8 cellular contexts compared by ENCODE assay signal in genomic region chr7:4745265-4745919, GRCh38. TPM values are rescaled to one million over a fixed set of nuclear protein-coding genes. Genes with fewer than 3 reads are reported as not detected.
DNase-seq lines count a peak whose midpoint lies in the region; ATAC-seq and TF ChIP-seq lines count a peak whose summit lies in the region.

No MANE protein-coding gene starts in this region.

- no peaks in the 10 kb centered on the region for H3K27me3 ChIP-seq in lung (ENCODE audit: control insufficient read depth, insufficient read depth)
- no peaks in the 10 kb centered on the region for H3K27me3 ChIP-seq in aorta (ENCODE audit: control insufficient read depth in 1 of 2, insufficient read depth in 2 of 2, low read length in 1 of 2)

- peaks cover 44% of the 10 kb centered on the region for H3K4me1 Mint-ChIP-seq in activated T-helper 2 cell treated with anti-CD3 and anti-CD28 coated beads, Interferon-gamma antibody, Interleukin-2, Interleukin-4, amounts not matched to agents 10 μg/mL and 5 μg/mL and 100 μg/mL, durations not matched to agents 14 hours and 24 hours and 36 hours (ENCODE audit: low read depth)

- TF ChIP-seq CTCF in lung (IDR thresholded peaks at IDR 0.05; ENCODE audit: control extremely low read depth, extremely low read depth) = no peak

- intact Hi-C loops in activated T-helper 2 cell treated with anti-CD3 and anti-CD28 coated beads, Interferon-gamma antibody, Interleukin-2, Interleukin-4, amounts not matched to agents 10 μg/mL and 5 μg/mL and 100 μg/mL, durations not matched to agents 14 hours and 24 hours and 36 hours (cut with micrococcal nuclease) = loop anchor here (1.0 to 2.0 kb wide), 2 partner anchors 21 to 104 kb away; no protein-coding TSS in a partner anchor
- intact Hi-C loops in aorta (cut with DNase I) = loop anchor here in 1 of 2 donors (1.0 to 5.0 kb wide), 3 partner anchors 20 to 113 kb away; partner anchors contain the start of gene FOXK1

- no peak for DNase-seq in activated T-helper 2 cell treated with anti-CD3 and anti-CD28 coated beads, Interferon-gamma antibody, Interleukin-2, Interleukin-4, amounts not matched to agents 10 μg/mL and 5 μg/mL and 100 μg/mL, durations not matched to agents 14 hours and 24 hours and 36 hours (ENCODE audit: low spot score)
- DNase-seq in lung (ENCODE audit: low spot score) (no peak), aorta (no peak), COLO668 (lab: John Stamatoyannopoulos, UW; ENCODE audit: unreplicated experiment) (no peak), foreskin melanocyte (no peak), NCI-H2081 treated with DMSO at 0.1 percent for 48 hours (lab: John Stamatoyannopoulos, UW) (no peak)

- no peaks in the 10 kb centered on the region for H3K27me3 Mint-ChIP-seq in activated T-helper 2 cell treated with anti-CD3 and anti-CD28 coated beads, Interferon-gamma antibody, Interleukin-2, Interleukin-4, amounts not matched to agents 10 μg/mL and 5 μg/mL and 100 μg/mL, durations not matched to agents 14 hours and 24 hours and 36 hours (ENCODE audit: low read depth)

- H3K4me3 Mint-ChIP-seq in activated T-helper 2 cell treated with anti-CD3 and anti-CD28 coated beads, Interferon-gamma antibody, Interleukin-2, Interleukin-4, amounts not matched to agents 10 μg/mL and 5 μg/mL and 100 μg/mL, durations not matched to agents 14 hours and 24 hours and 36 hours (ENCODE audit: low read depth) = peak overlapping the region; percentile 83

- H3K9me3 Mint-ChIP-seq in activated T-helper 2 cell treated with anti-CD3 and anti-CD28 coated beads, Interferon-gamma antibody, Interleukin-2, Interleukin-4, amounts not matched to agents 10 μg/mL and 5 μg/mL and 100 μg/mL, durations not matched to agents 14 hours and 24 hours and 36 hours = no peaks in the 10 kb centered on the region

- peak overlapping the region; percentile 95 for H3K27ac Mint-ChIP-seq in activated T-helper 2 cell treated with anti-CD3 and anti-CD28 coated beads, Interferon-gamma antibody, Interleukin-2, Interleukin-4, amounts not matched to agents 10 μg/mL and 5 μg/mL and 100 μg/mL, durations not matched to agents 14 hours and 24 hours and 36 hours

- H3K36me3 ChIP-seq in lung (ENCODE audit: control insufficient read depth in 2 of 2, insufficient read depth in 2 of 2, low read length in 2 of 2) = peaks cover 5 to 9% of the 10 kb centered on the region in 2 donors
- H3K36me3 ChIP-seq in aorta (ENCODE audit: control insufficient read depth in 1 of 2, insufficient read depth in 2 of 2, low read length in 1 of 2) = no peaks in the 10 kb centered on the region

- H3K27ac ChIP-seq in lung (ENCODE audit: low read depth in 1 of 2, low read length in 1 of 2) (peak overlapping the region; percentile 97 to 99), aorta (ENCODE audit: low read depth in 1 of 2, low read length in 2 of 2) (peak overlapping the region; percentile 16 to 60)

- H3K4me1 ChIP-seq in lung (ENCODE audit: control insufficient read depth in 2 of 2, insufficient read depth in 2 of 2, low read length in 2 of 2) (peaks cover 6 to 10% of the 10 kb centered on the region in 2 donors), aorta (ENCODE audit: control insufficient read depth in 1 of 2, insufficient read depth in 2 of 2, low read length in 2 of 2) (peaks cover 0 to 2% of the 10 kb centered on the region in 2 donors)

- H3K9me3 ChIP-seq in lung (ENCODE audit: control insufficient read depth in 2 of 2, insufficient read depth in 1 of 2, low read length in 1 of 2) (no peaks in the 10 kb centered on the region), aorta (ENCODE audit: control insufficient read depth, low read length) (no peaks in the 10 kb centered on the region)

- ATAC-seq in GM18861 (IDR thresholded peaks at IDR 0.05; ENCODE audit: unreplicated experiment) (peak; percentile 3), HG03045 (IDR thresholded peaks at IDR 0.05; ENCODE audit: unreplicated experiment) (peak; percentile 17), lung (ENCODE audit: insufficient read depth, low FRiP score) (no peak), aorta (ENCODE audit: low FRiP score) (no peak)

- H3K4me3 ChIP-seq in lung (no peak overlapping the region), aorta (ENCODE audit: low read length in 2 of 2) (no peak overlapping the region)

- WGBS in lung, 2 donors = 8 to 11% methylated on average over 18 of the region's 18 CpGs
- WGBS in aorta, 2 donors = 8 to 10% methylated on average over 18 of the region's 18 CpGs

- peaks cover 53% of the 10 kb centered on the region for H3K36me3 Mint-ChIP-seq in activated T-helper 2 cell treated with anti-CD3 and anti-CD28 coated beads, Interferon-gamma antibody, Interleukin-2, Interleukin-4, amounts not matched to agents 10 μg/mL and 5 μg/mL and 100 μg/mL, durations not matched to agents 14 hours and 24 hours and 36 hours (ENCODE audit: low read depth)

RNA-seq across cellular contexts. Expression of gene AP5Z1, which starts 30.0 kb away (rescaled TPM):
- 41.5 and 45.9 TPM in 2 replicates for total RNA-seq in activated T-helper 2 cell treated with anti-CD3 and anti-CD28 coated beads, Interferon-gamma antibody, Interleukin-2, Interleukin-4, amounts not matched to agents 10 μg/mL and 5 μg/mL and 100 μg/mL, durations not matched to agents 14 hours and 24 hours and 36 hours
- 10 to 100 TPM; 21.2 to 58.5 TPM for total RNA-seq in lung
- 10 to 100 TPM; 60.2 to 62.4 TPM for polyA plus RNA-seq in lung
- 10 to 100 TPM; 30.7 to 45.3 TPM for total RNA-seq in aorta
- 10 to 100 TPM; 12.5 to 99.9 TPM for polyA plus RNA-seq in aorta

Comparison
In these comparisons a context has a peak if more than half of its experiments do, and no peak if none do; other contexts are left out.
1. ATAC-seq: peak in GM18861 (single experiment) and HG03045 (single experiment); none in lung (single experiment) and aorta (single experiment).